ENCODE assay signal across 9 cellular contexts in the genomic region with DNA sequence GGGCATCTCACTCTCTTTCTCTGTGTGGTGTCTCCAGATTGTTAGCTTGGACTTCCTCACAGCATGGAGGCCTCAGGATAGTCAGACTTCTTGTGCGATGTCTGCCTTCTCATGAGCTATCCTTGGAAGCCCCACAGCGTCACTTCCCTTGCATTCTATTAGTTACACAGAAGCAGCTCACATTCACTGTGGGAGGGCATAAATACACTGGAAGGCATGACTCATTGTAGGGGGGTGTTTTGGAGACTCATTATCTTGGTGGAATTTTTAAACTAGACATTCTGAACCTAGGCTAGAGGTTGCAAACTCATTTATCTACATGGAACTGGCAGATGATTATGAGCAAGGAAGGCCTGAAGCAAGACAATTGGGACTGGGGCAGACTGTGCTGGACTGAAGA. TPM values are rescaled to one million over a fixed set of nuclear protein-coding genes. Genes with fewer than 3 reads are reported as not detected.
A peak's percentile ranks its signal among the peaks of the same experiment; 100 is the strongest.
DNase-seq lines count a peak whose midpoint lies in the region; ATAC-seq and TF ChIP-seq lines count a peak whose summit lies in the region.
"Had no signal": no experiment of that assay in that cellular context is flagged by ENCODE, and none has a peak within 500 bp of the region (broad histone marks: within the 10 kb centered on the region; RNA-seq: fewer than 3 reads in every experiment).

No MANE protein-coding gene starts in this region.

- H3K79me2 ChIP-seq in GM23338 (replicated peaks; ENCODE audit: insufficient read depth): no peaks in the 10 kb centered on the region

- H3K27me3 Mint-ChIP-seq in T-helper 17 cell (no peaks in the 10 kb centered on the region), GM23338 (ENCODE audit: insufficient read depth, low read depth, poor library complexity) (no peaks in the 10 kb centered on the region)

- peaks cover 5% of the 10 kb centered on the region; the same call in 1 of the 2 replicates for H3K9me2 ChIP-seq in GM23338 (ENCODE audit: insufficient read depth)

- peaks cover under 1% of the 10 kb centered on the region; the same call in 1 of the 3 replicates for H3K9me3 Mint-ChIP-seq in GM23338

- H4K20me1 ChIP-seq in GM23338 (replicated peaks; ENCODE audit: insufficient read depth): no peaks in the 10 kb centered on the region

- H3K4me3 ChIP-seq in epithelial cell of proximal tubule (ENCODE audit: low read depth, low read length) (no peak overlapping the region), coronary artery (no peak overlapping the region), GM23338 (no peak overlapping the region)

- H3K27me3 ChIP-seq in GM23338 (ENCODE audit: insufficient read depth): no peaks in the 10 kb centered on the region

- H3K9me3 ChIP-seq in T-helper 17 cell (ENCODE audit: control insufficient read depth, low read length, poor library complexity, severe bottlenecking): no peaks in the 10 kb centered on the region

- H3K36me3 ChIP-seq in GM23338 (ENCODE audit: insufficient read depth): no peaks in the 10 kb centered on the region

- H3K4me2 ChIP-seq in GM23338: no peak overlapping the region

- H3K36me3 Mint-ChIP-seq in T-helper 17 cell (ENCODE audit: low read depth) (no peaks in the 10 kb centered on the region), GM23338 (ENCODE audit: low read depth) (peaks cover under 1% of the 10 kb centered on the region; the same call in 1 of the 3 replicates)

- no peaks in the 10 kb centered on the region for H3F3A ChIP-seq in GM23338 (replicated peaks; ENCODE audit: low read depth)

- H2AFZ ChIP-seq in GM23338: no peak overlapping the region

- H3K27ac Mint-ChIP-seq in T-helper 17 cell (peak overlapping the region; percentile 95), GM23338 (no peak overlapping the region)

- DNase-seq in activated CD4-positive, alpha-beta T cell treated with anti-CD3 and anti-CD28 coated beads for 48 hours: peak; percentile 65
- no peak for DNase-seq in activated CD4-positive, alpha-beta T cell treated with anti-CD3 and anti-CD28 coated beads, Interleukin-2, amount 50 U/mL, for 1 hour
- DNase-seq in T-helper 17 cell (no peak), epithelial cell of proximal tubule (ENCODE audit: low read depth) (peak; percentile 88), coronary artery (ENCODE audit: low spot score) (no peak), GM23338 (ENCODE audit: low spot score) (no peak)
- DNase-seq in stimulated activated CD4-positive, alpha-beta T cell treated with anti-CD3 and anti-CD28 coated beads, Interleukin-15, amount 100 ng/mL, for 24 hours: peak; percentile 64
- DNase-seq: cortex of kidney had no signal

- ATAC-seq in T-helper 17 cell (no peak), GM19463 (IDR thresholded peaks at IDR 0.05; ENCODE audit: unreplicated experiment) (no peak), GM23338 (no peak)

- no peaks in the 10 kb centered on the region; the same call in 1 of the 2 replicates for H3K4me1 ChIP-seq in GM23338 (ENCODE audit: insufficient read depth)

- H3K27ac ChIP-seq in coronary artery (no peak overlapping the region), GM23338 (ENCODE audit: low read depth) (no peak overlapping the region)

- TF ChIP-seq CTCF in epithelial cell of proximal tubule (conservative IDR thresholded peaks at IDR 0.05; ENCODE audit: low read depth, low read length): no peak
- no peak for TF ChIP-seq CTCF in coronary artery (IDR thresholded peaks at IDR 0.05)
- no peak for TF ChIP-seq CTCF in GM23338 (conservative IDR thresholded peaks at IDR 0.05; ENCODE audit: low read depth in 2 of 2)

- H3K4me1 Mint-ChIP-seq in T-helper 17 cell (peaks cover 38% of the 10 kb centered on the region), GM23338 (peaks cover 14% of the 10 kb centered on the region)

- H3K4me3 Mint-ChIP-seq in T-helper 17 cell (no peak overlapping the region), GM23338 (no peak overlapping the region)

TF ChIP-seq in GM23338, 12 proteins besides CTCF, POLR2A, EP300 and RAD21:
- TF ChIP-seq EZH2 (IDR thresholded peaks at IDR 0.05; ENCODE audit: low read depth, unreplicated experiment): no peak
- no peak for TF ChIP-seq POLR2AphosphoS5 (IDR thresholded peaks at IDR 0.05; ENCODE audit: low read depth)

RNA-seq across cellular contexts. Expression of a gene that starts 21.4 kb away (rescaled TPM):
- total RNA-seq in T-helper 17 cell (under 1 TPM in 1 of 2 donors, not detected in 1; 0.47 TPM), epithelial cell of proximal tubule (not detected in 2 replicates)
- total RNA-seq in GM23338 (2014; rRNA removed; shearing (Covaris generic)): not detected in 2 replicates
- not detected in 2 replicates for polyA plus RNA-seq in GM23338 (2016; fragmentation: Nextera tagmentation; extraction: Ambion mirVana)

Comparison
In these comparisons a context has a peak if more than half of its experiments do, and no peak if none do; other contexts are left out.
1. DNase-seq: peak in activated CD4-positive, alpha-beta T cell treated with anti-CD3 and anti-CD28 coated beads for 48 hours (single experiment), epithelial cell of proximal tubule (single experiment) and stimulated activated CD4-positive, alpha-beta T cell treated with anti-CD3 and anti-CD28 coated beads, Interleukin-15, amount 100 ng/mL, for 24 hours (single experiment); none in activated CD4-positive, alpha-beta T cell treated with anti-CD3 and anti-CD28 coated beads, Interleukin-2, amount 50 U/mL, for 1 hour (single experiment), T-helper 17 cell (0 of 3), coronary artery (single experiment) and GM23338 (single experiment).